In genomic region chr3:115804722-115805121, GRCh38 we compare ENCODE assay signal across 1 cellular context.
TF ChIP-seq lines count a peak whose summit lies in the region.

No MANE protein-coding gene starts in this region.

TF ChIP-seq in GM23338, 12 proteins besides CTCF, POLR2A, EP300 and RAD21 (continued from another document):
- TF ChIP-seq REST (IDR thresholded peaks at IDR 0.05; ENCODE audit: unreplicated experiment) (no peak), ZNF462 (CRISPR knock-in tag; IDR thresholded peaks at IDR 0.05) (no peak), NANOG (IDR thresholded peaks at IDR 0.05; ENCODE audit: borderline replicate concordance) (no peak)
